In the genomic region with DNA sequence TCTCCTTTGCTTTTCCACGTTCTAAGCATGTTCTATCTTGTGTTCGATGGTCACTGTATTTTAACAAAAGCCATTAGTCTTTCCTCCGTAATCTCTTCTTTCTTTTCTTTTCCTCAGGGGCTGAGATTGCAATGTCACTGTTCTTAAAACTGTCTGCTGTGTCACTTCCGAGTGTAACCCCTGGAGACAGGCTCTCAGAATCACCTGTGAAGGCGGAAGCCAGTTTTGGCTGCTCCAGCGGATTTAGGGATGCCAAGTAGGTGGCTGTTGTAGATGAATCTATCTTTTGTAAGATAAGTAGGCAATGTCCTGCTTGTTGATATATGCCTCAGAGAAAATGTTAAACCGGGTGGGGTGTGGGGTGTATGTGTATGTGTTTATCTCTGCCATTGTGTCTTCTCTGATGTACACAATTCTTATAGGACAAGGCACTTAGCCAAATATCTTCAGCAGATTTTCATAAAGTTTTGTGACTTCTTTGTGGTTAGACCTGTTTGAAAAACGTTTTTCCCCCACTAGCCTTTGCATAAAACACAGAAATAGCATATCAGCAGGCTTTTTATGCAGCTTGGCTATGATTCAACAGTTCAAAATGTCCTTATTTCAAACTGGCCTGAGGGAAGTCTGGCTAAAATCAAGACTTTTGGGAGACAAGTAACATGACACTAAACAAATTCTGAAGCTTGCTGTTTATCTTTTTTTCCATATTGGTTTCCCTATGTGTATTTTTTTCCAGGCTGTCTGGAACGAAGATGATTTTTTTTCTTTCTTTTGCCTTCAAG, we compare ENCODE assay signal across 15 cellular contexts.
DNase-seq lines count a peak whose midpoint lies in the region; ATAC-seq and TF ChIP-seq lines count a peak whose summit lies in the region.
"Had no signal": no experiment of that assay in that cellular context is flagged by ENCODE, and none has a peak within 500 bp of the region (broad histone marks: within the 10 kb centered on the region; RNA-seq: fewer than 3 reads in every experiment).

No MANE protein-coding gene starts in this region.

- H3K9me2 ChIP-seq in Karpas-422 (replicated peaks; ENCODE audit: insufficient read depth, low read length) (no peaks in the 10 kb centered on the region), GM23248 (ENCODE audit: insufficient read depth) (no peaks in the 10 kb centered on the region)

- no peaks in the 10 kb centered on the region for H4K20me1 ChIP-seq in Karpas-422 (ENCODE audit: insufficient read depth, low read depth, low read length)
- H4K20me1 ChIP-seq in GM23248 (ENCODE audit: insufficient read depth) = no peaks in the 10 kb centered on the region

- no peaks in the 10 kb centered on the region for H3K79me2 ChIP-seq in Karpas-422 (ENCODE audit: low read length)
- no peaks in the 10 kb centered on the region for H3K79me2 ChIP-seq in GM23248 (ENCODE audit: insufficient read depth)

- ATAC-seq in HG02938 (IDR thresholded peaks at IDR 0.05; ENCODE audit: unreplicated experiment) = no peak
- ATAC-seq: esophagus mucosa had no signal

- DNase-seq in Karpas-422 (peak; percentile 48), astrocyte of the spinal cord (ENCODE audit: low read depth, low spot score) (peak; percentile 6), left kidney (ENCODE audit: low read depth, low spot score) (peak; percentile 38), NOMO-1 treated with DMSO at 0.1 percent for 48 hours (lab: John Stamatoyannopoulos, UW; ENCODE audit: unreplicated experiment) (no peak), GM23248 (no peak)
- DNase-seq in stimulated activated naive CD4-positive, alpha-beta T cell treated with Interleukin-2 at 50 U/mL for 16 hours (lab: John Stamatoyannopoulos, UW) = no peak
- DNase-seq: activated CD4-positive, alpha-beta T cell treated with anti-CD3 and anti-CD28 coated beads, Interleukin-2, amount 10 ng/mL, durations not matched to agents 7 days and 5 days; CD4-positive, alpha-beta T cell; left ventricle myocardium inferior; NCI-H2081 treated with DMSO at 0.1 percent for 48 hours; SHP77 had no signal

- H3K27me3 ChIP-seq in Karpas-422 (ENCODE audit: low read length) (no peaks in the 10 kb centered on the region), GM23248 (replicated peaks; ENCODE audit: insufficient read depth) (no peaks in the 10 kb centered on the region)
- H3K27me3 ChIP-seq: suprapubic skin had no signal

- 42 to 43% methylated on average over 9 of the region's 9 CpGs for WGBS in GM23248 (ENCODE audit: low coverage in 1 of 2, low lambda C conversion rate in 2 of 2, missing lambda C conversion rate in 2 of 2), 2 experiments

- H3F3A ChIP-seq in GM23248 (ENCODE audit: insufficient read depth) = no peaks in the 10 kb centered on the region

- H3K36me3 ChIP-seq in Karpas-422 (ENCODE audit: insufficient read depth, low read length) (no peaks in the 10 kb centered on the region), GM23248 (ENCODE audit: low read depth) (no peaks in the 10 kb centered on the region)
- H3K36me3 ChIP-seq: left ventricle myocardium inferior, suprapubic skin had no signal

- H3K9me3 ChIP-seq in Karpas-422 (ENCODE audit: low read length) = no peaks in the 10 kb centered on the region
- H3K9me3 ChIP-seq in GM23248 (ENCODE audit: low read depth) = no peaks in the 10 kb centered on the region
- H3K9me3 ChIP-seq: suprapubic skin had no signal

- H3K9ac ChIP-seq in Karpas-422 (ENCODE audit: low read length) (no peak overlapping the region; the same call in 1 of the 2 replicates), GM23248 (no peak overlapping the region)

- H2AFZ ChIP-seq in Karpas-422 (ENCODE audit: low read length) = 0 out of 2 replicates have a peak overlapping the region, but pooled peaks have one; percentile 2
- no peak overlapping the region for H2AFZ ChIP-seq in GM23248

- peak overlapping the region; percentile 85 for H3K27ac ChIP-seq in C4-2B
- no peak overlapping the region for H3K27ac ChIP-seq in Karpas-422 (ENCODE audit: low read length)
- no peak overlapping the region for H3K27ac ChIP-seq in GM23248
- H3K27ac ChIP-seq: left ventricle myocardium inferior, suprapubic skin had no signal

- in situ Hi-C loops in astrocyte of the spinal cord (cut with HindIII; ENCODE audit: low sequenced_read_pairs) (no loop called here), GM23248 (cut with MboI) (no loop called here)

- TF ChIP-seq CTCF in C4-2B (conservative IDR thresholded peaks at IDR 0.05) (no peak), astrocyte of the spinal cord (IDR thresholded peaks at IDR 0.05; ENCODE audit: low read depth, low read length) (no peak)

- H3K4me3 ChIP-seq in Karpas-422 (ENCODE audit: low read length) (peak overlapping the region; percentile 14; the same call in 1 of the 2 replicates), astrocyte of the spinal cord (ENCODE audit: low read depth, low read length) (no peak overlapping the region), GM23248 (no peak overlapping the region)
- H3K4me3 ChIP-seq: left ventricle myocardium inferior, suprapubic skin had no signal

- peaks cover 12% of the 10 kb centered on the region for H3K4me1 ChIP-seq in Karpas-422 (ENCODE audit: low read length)
- no peaks in the 10 kb centered on the region for H3K4me1 ChIP-seq in GM23248 (ENCODE audit: insufficient read depth)
- H3K4me1 ChIP-seq: left ventricle myocardium inferior had no signal

- H3K4me2 ChIP-seq in Karpas-422 (ENCODE audit: low read depth, low read length, poor library complexity, severe bottlenecking) = peak overlapping the region; percentile 38
- H3K4me2 ChIP-seq in GM23248 (ENCODE audit: unreplicated experiment) = no peak overlapping the region

Comparison
In these comparisons a context has a peak if more than half of its experiments do, and no peak if none do; other contexts are left out.
1. DNase-seq: peak in Karpas-422 (single experiment), astrocyte of the spinal cord (single experiment) and left kidney (single experiment); none in NOMO-1 treated with DMSO at 0.1 percent for 48 hours (single experiment), GM23248 (single experiment) and stimulated activated naive CD4-positive, alpha-beta T cell treated with Interleukin-2 at 50 U/mL for 16 hours (single experiment).